In genomic region chr13:99275093-99275469, GRCh38 we compare ENCODE assay signal across 11 cellular contexts. TPM values are rescaled to one million over a fixed set of nuclear protein-coding genes. Genes with fewer than 3 reads are reported as not detected.
DNase-seq lines count a peak whose midpoint lies in the region; ATAC-seq and TF ChIP-seq lines count a peak whose summit lies in the region.
"Had no signal": no experiment of that assay in that cellular context is flagged by ENCODE, and none has a peak within 500 bp of the region (broad histone marks: within the 10 kb centered on the region; RNA-seq: fewer than 3 reads in every experiment).

No MANE protein-coding gene starts in this region.

- H3K27ac ChIP-seq in neural progenitor cell: no peak overlapping the region
- H3K27ac ChIP-seq: A549 had no signal

- H3F3A ChIP-seq in neural progenitor cell (ENCODE audit: low read depth): peaks cover 4% of the 10 kb centered on the region

- peaks cover 19% of the 10 kb centered on the region for H4K20me1 ChIP-seq in neural progenitor cell (ENCODE audit: low read depth)

- no peaks in the 10 kb centered on the region for H3K27me3 Mint-ChIP-seq in IgD-negative memory B cell
- H3K27me3 Mint-ChIP-seq in activated naive CD8-positive, alpha-beta T cell treated with anti-CD3 and anti-CD28 coated beads, Interleukin-2, amount 50 U/mL, for 24 hours: no peaks in the 10 kb centered on the region
- H3K27me3 Mint-ChIP-seq in natural killer cell treated with Interleukin-12 subunit alpha and Interleukin-12 subunit beta and Interleukin-15 and Interleukin-18, amount 100 ng/mL, for 72 hours: no peaks in the 10 kb centered on the region
- H3K27me3 Mint-ChIP-seq in neural progenitor cell (ENCODE audit: insufficient read depth, low read depth): peaks cover 5% of the 10 kb centered on the region
- H3K27me3 Mint-ChIP-seq: progenitor cell of endocrine pancreas had no signal

- H3K9me3 ChIP-seq in neural progenitor cell (ENCODE audit: low read depth): no peaks in the 10 kb centered on the region

- no peaks in the 10 kb centered on the region for H3K36me3 ChIP-seq in neural progenitor cell

- no peaks in the 10 kb centered on the region for H3K79me2 ChIP-seq in neural progenitor cell (ENCODE audit: low read depth)

- peak; percentile 85 for ATAC-seq in activated naive CD8-positive, alpha-beta T cell treated with anti-CD3 and anti-CD28 coated beads, Interleukin-2, amount 50 U/mL, for 24 hours
- ATAC-seq in natural killer cell treated with Interleukin-12 subunit alpha and Interleukin-12 subunit beta and Interleukin-15 and Interleukin-18, amount 100 ng/mL, for 72 hours: peak; percentile 77 to 82
- ATAC-seq: A549 had no signal

- H3K9me3 Mint-ChIP-seq in IgD-negative memory B cell (no peaks in the 10 kb centered on the region), neural progenitor cell (peaks cover 3% of the 10 kb centered on the region)
- H3K9me3 Mint-ChIP-seq in activated naive CD8-positive, alpha-beta T cell treated with anti-CD3 and anti-CD28 coated beads, Interleukin-2, amount 50 U/mL, for 24 hours: peaks cover 8% of the 10 kb centered on the region
- no peaks in the 10 kb centered on the region for H3K9me3 Mint-ChIP-seq in natural killer cell treated with Interleukin-12 subunit alpha and Interleukin-12 subunit beta and Interleukin-15 and Interleukin-18, amount 100 ng/mL, for 72 hours

- H3K4me1 ChIP-seq in neural progenitor cell: peaks cover 19% of the 10 kb centered on the region
- H3K4me1 ChIP-seq: A549 had no signal

- no peak overlapping the region for H3K4me3 ChIP-seq in neural progenitor cell
- H3K4me3 ChIP-seq: A549 had no signal

- H2AFZ ChIP-seq in neural progenitor cell (replicated peaks): no peak overlapping the region

- no peak overlapping the region for H3K9ac ChIP-seq in neural progenitor cell

- no peaks in the 10 kb centered on the region for H3K27me3 ChIP-seq in neural progenitor cell

- TF ChIP-seq CTCF in neural progenitor cell (IDR thresholded peaks at IDR 0.05): no peak

- H3K4me3 Mint-ChIP-seq in IgD-negative memory B cell: peak overlapping the region in 2 of 4 donors; percentile 56 to 63
- no peak overlapping the region for H3K4me3 Mint-ChIP-seq in activated naive CD8-positive, alpha-beta T cell treated with anti-CD3 and anti-CD28 coated beads, Interleukin-2, amount 50 U/mL, for 24 hours
- H3K4me3 Mint-ChIP-seq in natural killer cell treated with Interleukin-12 subunit alpha and Interleukin-12 subunit beta and Interleukin-15 and Interleukin-18, amount 100 ng/mL, for 72 hours: peak overlapping the region; percentile 28
- no peak overlapping the region for H3K4me3 Mint-ChIP-seq in neural progenitor cell

- DNase-seq in NK-92 treated with Interleukin-12 subunit alpha and Interleukin-12 subunit beta, amount 100 ng/mL, for 24 hours (lab: John Stamatoyannopoulos, UW): peak; percentile 46
- DNase-seq in NK-92 (lab: John Stamatoyannopoulos, UW; ENCODE audit: unreplicated experiment) (no peak), neural progenitor cell (ENCODE audit: low spot score) (no peak), NCI-H774 (lab: John Stamatoyannopoulos, UW) (no peak), occipital lobe (lab: John Stamatoyannopoulos, UW) (no peak)
- no peak for DNase-seq in activated naive CD8-positive, alpha-beta T cell treated with anti-CD3 and anti-CD28 coated beads, Interleukin-2, amount 50 U/mL, for 24 hours
- no peak for DNase-seq in natural killer cell treated with Interleukin-12 subunit alpha and Interleukin-12 subunit beta and Interleukin-15 and Interleukin-18, amount 100 ng/mL, for 72 hours (ENCODE audit: low spot score)
- DNase-seq: NCI-H446 treated with DMSO at 0.1 percent for 48 hours had no signal

- peak overlapping the region in 2 of 3 donors; percentile 31 to 70 for H3K27ac Mint-ChIP-seq in IgD-negative memory B cell
- H3K27ac Mint-ChIP-seq in activated naive CD8-positive, alpha-beta T cell treated with anti-CD3 and anti-CD28 coated beads, Interleukin-2, amount 50 U/mL, for 24 hours: peak overlapping the region; percentile 73
- peak overlapping the region; percentile 39 to 82 for H3K27ac Mint-ChIP-seq in natural killer cell treated with Interleukin-12 subunit alpha and Interleukin-12 subunit beta and Interleukin-15 and Interleukin-18, amount 100 ng/mL, for 72 hours
- H3K27ac Mint-ChIP-seq in neural progenitor cell: no peak overlapping the region
- H3K27ac Mint-ChIP-seq: progenitor cell of endocrine pancreas had no signal

- no peak overlapping the region for H3K4me2 ChIP-seq in neural progenitor cell
- H3K4me2 ChIP-seq: A549 had no signal

- peaks cover 8% of the 10 kb centered on the region for H3K36me3 Mint-ChIP-seq in IgD-negative memory B cell
- H3K36me3 Mint-ChIP-seq in activated naive CD8-positive, alpha-beta T cell treated with anti-CD3 and anti-CD28 coated beads, Interleukin-2, amount 50 U/mL, for 24 hours (ENCODE audit: low read depth): peaks cover 65% of the 10 kb centered on the region
- peaks cover 13% of the 10 kb centered on the region for H3K36me3 Mint-ChIP-seq in natural killer cell treated with Interleukin-12 subunit alpha and Interleukin-12 subunit beta and Interleukin-15 and Interleukin-18, amount 100 ng/mL, for 72 hours
- peaks cover 23% of the 10 kb centered on the region for H3K36me3 Mint-ChIP-seq in neural progenitor cell

- H3K4me1 Mint-ChIP-seq in IgD-negative memory B cell (peaks cover 47 to 69% (median 69%) of the 10 kb centered on the region in 3 donors), neural progenitor cell (peaks cover 6% of the 10 kb centered on the region)
- peaks cover 97% of the 10 kb centered on the region for H3K4me1 Mint-ChIP-seq in activated naive CD8-positive, alpha-beta T cell treated with anti-CD3 and anti-CD28 coated beads, Interleukin-2, amount 50 U/mL, for 24 hours
- peaks cover 87 to 90% of the 10 kb centered on the region in 2 donors for H3K4me1 Mint-ChIP-seq in natural killer cell treated with Interleukin-12 subunit alpha and Interleukin-12 subunit beta and Interleukin-15 and Interleukin-18, amount 100 ng/mL, for 72 hours (ENCODE audit: low read depth in 2 of 2)

RNA-seq across cellular contexts. Expression of gene GPR18, which starts 16.9 kb away (rescaled TPM):
- polyA plus RNA-seq in IgD-negative memory B cell: 58.6 TPM
- total RNA-seq in natural killer cell treated with Interleukin-12 subunit alpha and Interleukin-12 subunit beta and Interleukin-15 and Interleukin-18, amount 100 ng/mL, for 72 hours: 10 to 100 TPM; 13.0 to 20.6 TPM
- total RNA-seq in neural progenitor cell (ENCODE audit: low replicate concordance) (not detected in 2 replicates), occipital lobe (not detected)
- total RNA-seq: progenitor cell of endocrine pancreas had no signal
- polyA plus RNA-seq: A549 had no signal

RNA-seq across cellular contexts. Expression of gene GPR183, which starts 32.1 kb away (rescaled TPM):
- 494 TPM for polyA plus RNA-seq in IgD-negative memory B cell
- total RNA-seq in natural killer cell treated with Interleukin-12 subunit alpha and Interleukin-12 subunit beta and Interleukin-15 and Interleukin-18, amount 100 ng/mL, for 72 hours: 10 to 100 TPM in 1 of 2 donors, 1 to 10 TPM in 1; 5.4 to 10.2 TPM
- total RNA-seq in neural progenitor cell (ENCODE audit: low replicate concordance): not detected in 2 replicates
- 3.1 TPM for total RNA-seq in occipital lobe
- total RNA-seq: progenitor cell of endocrine pancreas had no signal
- polyA plus RNA-seq: A549 had no signal

Comparison
In these comparisons a context has a peak if more than half of its experiments do, and no peak if none do; other contexts are left out.
1. RNA of gene GPR18, which starts 16.9 kb away (total RNA-seq): 13.0 to 20.6 TPM in natural killer cell treated with Interleukin-12 subunit alpha and Interleukin-12 subunit beta and Interleukin-15 and Interleukin-18, amount 100 ng/mL, for 72 hours; not detected in neural progenitor cell and not detected in occipital lobe (single experiment); every median in the first group is over 10 times any median in the second.